ENCODE assay signal across 10 cellular contexts in genomic region chr1:87463917-87464565, GRCh38.
DNase-seq lines count a peak whose midpoint lies in the region; ATAC-seq and TF ChIP-seq lines count a peak whose summit lies in the region.
"Had no signal": no experiment of that assay in that cellular context is flagged by ENCODE, and none has a peak within 500 bp of the region (broad histone marks: within the 10 kb centered on the region; RNA-seq: fewer than 3 reads in every experiment).

No MANE protein-coding gene starts in this region.

- H3K4me3 ChIP-seq in GM06990 (replicated peaks; ENCODE audit: low read depth, low read length), result no peak overlapping the region
- H3K4me3 ChIP-seq: K562 had no signal

- DNase-seq in GM06990 (ENCODE audit: extremely low read depth, insufficient read length), result peak; percentile 43
- DNase-seq in NCI-H69 (lab: John Stamatoyannopoulos, UW), result peak; percentile 2
- DNase-seq in sciatic nerve (ENCODE audit: low spot score), result no peak
- DNase-seq in Ammon's horn (ENCODE audit: low spot score), result no peak
- DNase-seq in NCI-H1436 (lab: John Stamatoyannopoulos, UW), result no peak
- no peak for DNase-seq in dedifferentiated amniotic fluid mesenchymal stem cell (ENCODE audit: extremely low spot score)
- DNase-seq: activated naive CD8-positive, alpha-beta T cell treated with anti-CD3 and anti-CD28 coated beads, Interleukin-2, amount 10 ng/mL, durations not matched to agents 7 days and 5 days had no signal

- ATAC-seq in GM19043 (IDR thresholded peaks at IDR 0.05; ENCODE audit: low read depth, unreplicated experiment) (peak; percentile 61), HG02678 (IDR thresholded peaks at IDR 0.05; ENCODE audit: unreplicated experiment) (peak; percentile 58), sciatic nerve (no peak)
- ATAC-seq: K562 had no signal

- TF ChIP-seq CTCF in GM06990 (IDR thresholded peaks at IDR 0.05; ENCODE audit: insufficient read depth, low read length, poor library complexity, severe bottlenecking), result no peak

- no peaks in the 10 kb centered on the region for H3K36me3 ChIP-seq in GM06990 (ENCODE audit: control insufficient read depth, insufficient read depth, low read length)

- intact Hi-C loops in sciatic nerve (cut with DNase I), result no loop called here

- H3K27me3 ChIP-seq in GM06990 (replicated peaks; ENCODE audit: control insufficient read depth, insufficient read depth, low read length), result no peaks in the 10 kb centered on the region

Comparison
In these comparisons a context has a peak if more than half of its experiments do, and no peak if none do; other contexts are left out.
1. DNase-seq: peak in GM06990 (single experiment) and NCI-H69 (single experiment); none in sciatic nerve (single experiment), Ammon's horn (single experiment), NCI-H1436 (single experiment) and dedifferentiated amniotic fluid mesenchymal stem cell (single experiment).